25 cellular contexts compared by ENCODE assay signal in genomic region chr7:17710312-17710711, GRCh38.
"Had no signal": no experiment of that assay in that cellular context is flagged by ENCODE, and none has a peak within 500 bp of the region (broad histone marks: within the 10 kb centered on the region; RNA-seq: fewer than 3 reads in every experiment).

No MANE protein-coding gene starts in this region.

- DNase-seq: colonic mucosa; effector CD8-positive, alpha-beta T cell; foreskin keratinocyte; heart left ventricle; left cardiac atrium; left lung; mesenchymal stem cell; sigmoid colon; stimulated activated CD4-positive, alpha-beta T cell treated with anti-CD3 and anti-CD28 coated beads, Interleukin-2, amount 100 ng/mL, for 24 hours; stimulated activated CD4-positive, alpha-beta T cell treated with anti-CD3 and anti-CD28 coated beads, Interleukin-4, amount 100 ng/mL, for 24 hours; stimulated activated naive CD4-positive, alpha-beta T cell treated with Interleukin-2 at 50 U/mL for 16 hours; stomach; thyroid gland; trophoblast cell had no signal

- H3K27ac ChIP-seq: colonic mucosa, esophagus muscularis mucosa, foreskin keratinocyte, gastroesophageal sphincter, heart left ventricle, hepatocyte, left lung, parathyroid adenoma, prostate gland, right atrium auricular region, sigmoid colon, stomach, thyroid gland, vagina had no signal

- H3K36me3 Mint-ChIP-seq: natural killer cell treated with Interleukin-12 subunit alpha and Interleukin-12 subunit beta and Interleukin-15 and Interleukin-18, amount 100 ng/mL, for 72 hours; stimulated activated effector memory CD8-positive, alpha-beta T cell treated with anti-CD3 and anti-CD28 coated beads, Interleukin-12 subunit alpha, Interleukin-12 subunit beta, amount 100 ng/mL, for 72 hours had no signal

- H3K4me2 ChIP-seq: hepatocyte had no signal

- H3K4me3 Mint-ChIP-seq: dendritic cell treated with granulocyte-macrophage colony-stimulating factor and Interleukin-4, amounts not matched to agents 40 ng/mL and 50 ng/mL, for 4 days; natural killer cell treated with Interleukin-12 subunit alpha and Interleukin-12 subunit beta and Interleukin-15 and Interleukin-18, amount 100 ng/mL, for 72 hours; neural crest cell; stimulated activated effector memory CD8-positive, alpha-beta T cell treated with anti-CD3 and anti-CD28 coated beads, Interleukin-12 subunit alpha, Interleukin-12 subunit beta, amount 100 ng/mL, for 72 hours had no signal

- H3K4me1 ChIP-seq: colonic mucosa, esophagus muscularis mucosa, foreskin keratinocyte, heart left ventricle, left lung, parathyroid adenoma, prostate gland, right atrium auricular region, sigmoid colon, stomach, thyroid gland, vagina had no signal

- H2AFZ ChIP-seq: hepatocyte, parathyroid adenoma had no signal

- H3K27me3 Mint-ChIP-seq: dendritic cell treated with granulocyte-macrophage colony-stimulating factor and Interleukin-4, amounts not matched to agents 40 ng/mL and 50 ng/mL, for 4 days had no signal

- H3K27me3 ChIP-seq: colonic mucosa, esophagus muscularis mucosa, foreskin keratinocyte, gastroesophageal sphincter, heart left ventricle, hepatocyte, left lung, right atrium auricular region, sigmoid colon, stomach, thyroid gland, vagina had no signal

- H3K9me3 Mint-ChIP-seq: dendritic cell treated with granulocyte-macrophage colony-stimulating factor and Interleukin-4, amounts not matched to agents 40 ng/mL and 50 ng/mL, for 4 days; natural killer cell treated with Interleukin-12 subunit alpha and Interleukin-12 subunit beta and Interleukin-15 and Interleukin-18, amount 100 ng/mL, for 72 hours; neural crest cell; stimulated activated effector memory CD8-positive, alpha-beta T cell treated with anti-CD3 and anti-CD28 coated beads, Interleukin-12 subunit alpha, Interleukin-12 subunit beta, amount 100 ng/mL, for 72 hours had no signal

- ATAC-seq: foreskin keratinocyte; gastroesophageal sphincter; heart left ventricle; left cardiac atrium; left lung; natural killer cell treated with Interleukin-12 subunit alpha and Interleukin-12 subunit beta and Interleukin-15 and Interleukin-18, amount 100 ng/mL, for 72 hours had no signal

- H3K9me3 ChIP-seq: colonic mucosa, esophagus muscularis mucosa, gastroesophageal sphincter, heart left ventricle, left lung, prostate gland, right atrium auricular region, sigmoid colon, stomach, thyroid gland, vagina had no signal

- H3K27ac Mint-ChIP-seq: dendritic cell treated with granulocyte-macrophage colony-stimulating factor and Interleukin-4, amounts not matched to agents 40 ng/mL and 50 ng/mL, for 4 days; natural killer cell treated with Interleukin-12 subunit alpha and Interleukin-12 subunit beta and Interleukin-15 and Interleukin-18, amount 100 ng/mL, for 72 hours; stimulated activated effector memory CD8-positive, alpha-beta T cell treated with anti-CD3 and anti-CD28 coated beads, Interleukin-12 subunit alpha, Interleukin-12 subunit beta, amount 100 ng/mL, for 72 hours had no signal

- H3K9ac ChIP-seq: parathyroid adenoma had no signal

- H3K4me1 Mint-ChIP-seq: stimulated activated effector memory CD8-positive, alpha-beta T cell treated with anti-CD3 and anti-CD28 coated beads, Interleukin-12 subunit alpha, Interleukin-12 subunit beta, amount 100 ng/mL, for 72 hours had no signal

- H3K4me3 ChIP-seq: colonic mucosa, esophagus muscularis mucosa, gastroesophageal sphincter, heart left ventricle, hepatocyte, left lung, prostate gland, right atrium auricular region, sigmoid colon, stomach, thyroid gland, vagina had no signal

- H3K36me3 ChIP-seq: colonic mucosa, esophagus muscularis mucosa, gastroesophageal sphincter, heart left ventricle, left lung, prostate gland, right atrium auricular region, sigmoid colon, stomach, thyroid gland, vagina had no signal

- H3K79me2 ChIP-seq: hepatocyte, parathyroid adenoma had no signal
